ENCODE assay signal across 2 cellular contexts in the genomic region with DNA sequence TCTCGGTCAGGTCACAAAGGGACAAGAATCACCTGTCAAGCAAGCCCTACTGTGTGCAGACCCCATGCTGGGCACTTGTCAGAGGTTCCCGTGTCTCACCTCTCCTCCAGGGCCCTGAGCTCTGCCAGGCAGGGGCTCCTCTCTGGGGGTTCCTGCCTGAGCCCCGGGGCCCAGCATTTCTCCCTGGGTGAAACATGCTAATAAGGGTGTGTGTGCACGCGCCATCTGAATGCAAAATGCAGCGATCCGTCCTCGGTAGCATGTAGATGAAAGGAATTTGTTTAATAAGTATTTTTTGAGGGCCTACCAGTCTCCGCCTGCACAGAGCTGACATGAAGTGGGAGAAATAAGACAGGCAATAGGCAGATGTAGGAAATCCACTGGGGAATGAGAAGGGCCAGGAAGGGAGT.
TF ChIP-seq lines count a peak whose summit lies in the region.

No MANE protein-coding gene starts in this region.

TF ChIP-seq in HCT116, 20 proteins besides CTCF, POLR2A, EP300 and RAD21 (continued from another document):
- TF ChIP-seq, protein P1, sequence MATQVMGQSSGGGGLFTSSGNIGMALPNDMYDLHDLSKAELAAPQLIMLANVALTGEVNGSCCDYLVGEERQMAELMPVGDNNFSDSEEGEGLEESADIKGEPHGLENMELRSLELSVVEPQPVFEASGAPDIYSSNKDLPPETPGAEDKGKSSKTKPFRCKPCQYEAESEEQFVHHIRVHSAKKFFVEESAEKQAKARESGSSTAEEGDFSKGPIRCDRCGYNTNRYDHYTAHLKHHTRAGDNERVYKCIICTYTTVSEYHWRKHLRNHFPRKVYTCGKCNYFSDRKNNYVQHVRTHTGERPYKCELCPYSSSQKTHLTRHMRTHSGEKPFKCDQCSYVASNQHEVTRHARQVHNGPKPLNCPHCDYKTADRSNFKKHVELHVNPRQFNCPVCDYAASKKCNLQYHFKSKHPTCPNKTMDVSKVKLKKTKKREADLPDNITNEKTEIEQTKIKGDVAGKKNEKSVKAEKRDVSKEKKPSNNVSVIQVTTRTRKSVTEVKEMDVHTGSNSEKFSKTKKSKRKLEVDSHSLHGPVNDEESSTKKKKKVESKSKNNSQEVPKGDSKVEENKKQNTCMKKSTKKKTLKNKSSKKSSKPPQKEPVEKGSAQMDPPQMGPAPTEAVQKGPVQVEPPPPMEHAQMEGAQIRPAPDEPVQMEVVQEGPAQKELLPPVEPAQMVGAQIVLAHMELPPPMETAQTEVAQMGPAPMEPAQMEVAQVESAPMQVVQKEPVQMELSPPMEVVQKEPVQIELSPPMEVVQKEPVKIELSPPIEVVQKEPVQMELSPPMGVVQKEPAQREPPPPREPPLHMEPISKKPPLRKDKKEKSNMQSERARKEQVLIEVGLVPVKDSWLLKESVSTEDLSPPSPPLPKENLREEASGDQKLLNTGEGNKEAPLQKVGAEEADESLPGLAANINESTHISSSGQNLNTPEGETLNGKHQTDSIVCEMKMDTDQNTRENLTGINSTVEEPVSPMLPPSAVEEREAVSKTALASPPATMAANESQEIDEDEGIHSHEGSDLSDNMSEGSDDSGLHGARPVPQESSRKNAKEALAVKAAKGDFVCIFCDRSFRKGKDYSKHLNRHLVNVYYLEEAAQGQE (IDR thresholded peaks at IDR 0.05; ENCODE audit: low read depth), result no peak
- TF ChIP-seq SP1 (IDR thresholded peaks at IDR 0.05; ENCODE audit: low read depth), result no peak
- TF ChIP-seq, protein P2, sequence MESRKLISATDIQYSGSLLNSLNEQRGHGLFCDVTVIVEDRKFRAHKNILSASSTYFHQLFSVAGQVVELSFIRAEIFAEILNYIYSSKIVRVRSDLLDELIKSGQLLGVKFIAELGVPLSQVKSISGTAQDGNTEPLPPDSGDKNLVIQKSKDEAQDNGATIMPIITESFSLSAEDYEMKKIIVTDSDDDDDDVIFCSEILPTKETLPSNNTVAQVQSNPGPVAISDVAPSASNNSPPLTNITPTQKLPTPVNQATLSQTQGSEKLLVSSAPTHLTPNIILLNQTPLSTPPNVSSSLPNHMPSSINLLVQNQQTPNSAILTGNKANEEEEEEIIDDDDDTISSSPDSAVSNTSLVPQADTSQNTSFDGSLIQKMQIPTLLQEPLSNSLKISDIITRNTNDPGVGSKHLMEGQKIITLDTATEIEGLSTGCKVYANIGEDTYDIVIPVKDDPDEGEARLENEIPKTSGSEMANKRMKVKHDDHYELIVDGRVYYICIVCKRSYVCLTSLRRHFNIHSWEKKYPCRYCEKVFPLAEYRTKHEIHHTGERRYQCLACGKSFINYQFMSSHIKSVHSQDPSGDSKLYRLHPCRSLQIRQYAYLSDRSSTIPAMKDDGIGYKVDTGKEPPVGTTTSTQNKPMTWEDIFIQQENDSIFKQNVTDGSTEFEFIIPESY (IDR thresholded peaks at IDR 0.05; ENCODE audit: extremely low read depth, insufficient replicate concordance, low read length), result no peak
- no peak for TF ChIP-seq ELF1 (IDR thresholded peaks at IDR 0.05; ENCODE audit: borderline replicate concordance, low read depth)
- TF ChIP-seq, protein P3, sequence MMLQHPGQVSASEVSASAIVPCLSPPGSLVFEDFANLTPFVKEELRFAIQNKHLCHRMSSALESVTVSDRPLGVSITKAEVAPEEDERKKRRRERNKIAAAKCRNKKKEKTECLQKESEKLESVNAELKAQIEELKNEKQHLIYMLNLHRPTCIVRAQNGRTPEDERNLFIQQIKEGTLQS (IDR thresholded peaks at IDR 0.05), result no peak
- TF ChIP-seq CBX3 (IDR thresholded peaks at IDR 0.05; ENCODE audit: low read depth), result no peak
- TF ChIP-seq FOSL1 (IDR thresholded peaks at IDR 0.05; ENCODE audit: low read depth), result no peak
- TF ChIP-seq EZH2 (IDR thresholded peaks at IDR 0.05), result no peak
- no peak for TF ChIP-seq SIN3A (IDR thresholded peaks at IDR 0.05; ENCODE audit: low read depth)
- TF ChIP-seq TCF7L2 (IDR thresholded peaks at IDR 0.05; ENCODE audit: borderline replicate concordance, extremely low read depth, insufficient read depth, insufficient read length), result no peak
- TF ChIP-seq EGR1 (IDR thresholded peaks at IDR 0.05; ENCODE audit: low read depth), result no peak
- TF ChIP-seq CEBPB (IDR thresholded peaks at IDR 0.05; ENCODE audit: low read depth), result no peak
- TF ChIP-seq, protein P4, sequence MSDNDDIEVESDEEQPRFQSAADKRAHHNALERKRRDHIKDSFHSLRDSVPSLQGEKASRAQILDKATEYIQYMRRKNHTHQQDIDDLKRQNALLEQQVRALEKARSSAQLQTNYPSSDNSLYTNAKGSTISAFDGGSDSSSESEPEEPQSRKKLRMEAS (IDR thresholded peaks at IDR 0.05), result no peak
- TF ChIP-seq SRF (IDR thresholded peaks at IDR 0.05; ENCODE audit: low read depth), result no peak
- no peak for TF ChIP-seq ZNF274 (IDR thresholded peaks at IDR 0.05; ENCODE audit: low read depth, low read length)
- no peak for TF ChIP-seq EZH2phosphoT487 (IDR thresholded peaks at IDR 0.05; ENCODE audit: borderline replicate concordance)

TF ChIP-seq in WTC11, 78 proteins besides CTCF, POLR2A, EP300 and RAD21 (continued from another document):
- TF ChIP-seq, protein P5, sequence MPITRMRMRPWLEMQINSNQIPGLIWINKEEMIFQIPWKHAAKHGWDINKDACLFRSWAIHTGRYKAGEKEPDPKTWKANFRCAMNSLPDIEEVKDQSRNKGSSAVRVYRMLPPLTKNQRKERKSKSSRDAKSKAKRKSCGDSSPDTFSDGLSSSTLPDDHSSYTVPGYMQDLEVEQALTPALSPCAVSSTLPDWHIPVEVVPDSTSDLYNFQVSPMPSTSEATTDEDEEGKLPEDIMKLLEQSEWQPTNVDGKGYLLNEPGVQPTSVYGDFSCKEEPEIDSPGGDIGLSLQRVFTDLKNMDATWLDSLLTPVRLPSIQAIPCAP (CRISPR knock-in tag; IDR thresholded peaks at IDR 0.05), result no peak
- TF ChIP-seq ZNF416 (CRISPR knock-in tag; IDR thresholded peaks at IDR 0.05) (no peak), ELF4 (CRISPR knock-in tag; IDR thresholded peaks at IDR 0.05; ENCODE audit: low read depth) (no peak), IRF2 (CRISPR knock-in tag; IDR thresholded peaks at IDR 0.05; ENCODE audit: borderline replicate concordance, low read depth) (no peak), SP1 (CRISPR knock-in tag; conservative IDR thresholded peaks at IDR 0.05) (no peak), ZNF138 (CRISPR knock-in tag; conservative IDR thresholded peaks at IDR 0.05) (no peak), RELA (CRISPR knock-in tag; IDR thresholded peaks at IDR 0.05; ENCODE audit: borderline replicate concordance) (no peak), PRRX2 (CRISPR knock-in tag; IDR thresholded peaks at IDR 0.05) (no peak)
- TF ChIP-seq, protein P6, sequence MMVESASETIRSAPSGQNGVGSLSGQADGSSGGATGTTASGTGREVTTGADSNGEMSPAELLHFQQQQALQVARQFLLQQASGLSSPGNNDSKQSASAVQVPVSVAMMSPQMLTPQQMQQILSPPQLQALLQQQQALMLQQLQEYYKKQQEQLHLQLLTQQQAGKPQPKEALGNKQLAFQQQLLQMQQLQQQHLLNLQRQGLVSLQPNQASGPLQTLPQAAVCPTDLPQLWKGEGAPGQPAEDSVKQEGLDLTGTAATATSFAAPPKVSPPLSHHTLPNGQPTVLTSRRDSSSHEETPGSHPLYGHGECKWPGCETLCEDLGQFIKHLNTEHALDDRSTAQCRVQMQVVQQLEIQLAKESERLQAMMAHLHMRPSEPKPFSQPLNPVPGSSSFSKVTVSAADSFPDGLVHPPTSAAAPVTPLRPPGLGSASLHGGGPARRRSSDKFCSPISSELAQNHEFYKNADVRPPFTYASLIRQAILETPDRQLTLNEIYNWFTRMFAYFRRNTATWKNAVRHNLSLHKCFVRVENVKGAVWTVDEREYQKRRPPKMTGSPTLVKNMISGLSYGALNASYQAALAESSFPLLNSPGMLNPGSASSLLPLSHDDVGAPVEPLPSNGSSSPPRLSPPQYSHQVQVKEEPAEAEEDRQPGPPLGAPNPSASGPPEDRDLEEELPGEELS (CRISPR knock-in tag; IDR thresholded peaks at IDR 0.05), result no peak
- TF ChIP-seq, protein P7, sequence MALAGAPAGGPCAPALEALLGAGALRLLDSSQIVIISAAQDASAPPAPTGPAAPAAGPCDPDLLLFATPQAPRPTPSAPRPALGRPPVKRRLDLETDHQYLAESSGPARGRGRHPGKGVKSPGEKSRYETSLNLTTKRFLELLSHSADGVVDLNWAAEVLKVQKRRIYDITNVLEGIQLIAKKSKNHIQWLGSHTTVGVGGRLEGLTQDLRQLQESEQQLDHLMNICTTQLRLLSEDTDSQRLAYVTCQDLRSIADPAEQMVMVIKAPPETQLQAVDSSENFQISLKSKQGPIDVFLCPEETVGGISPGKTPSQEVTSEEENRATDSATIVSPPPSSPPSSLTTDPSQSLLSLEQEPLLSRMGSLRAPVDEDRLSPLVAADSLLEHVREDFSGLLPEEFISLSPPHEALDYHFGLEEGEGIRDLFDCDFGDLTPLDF (CRISPR knock-in tag; IDR thresholded peaks at IDR 0.05), result no peak
